1 cellular context compared by ENCODE assay signal in the genomic region with DNA sequence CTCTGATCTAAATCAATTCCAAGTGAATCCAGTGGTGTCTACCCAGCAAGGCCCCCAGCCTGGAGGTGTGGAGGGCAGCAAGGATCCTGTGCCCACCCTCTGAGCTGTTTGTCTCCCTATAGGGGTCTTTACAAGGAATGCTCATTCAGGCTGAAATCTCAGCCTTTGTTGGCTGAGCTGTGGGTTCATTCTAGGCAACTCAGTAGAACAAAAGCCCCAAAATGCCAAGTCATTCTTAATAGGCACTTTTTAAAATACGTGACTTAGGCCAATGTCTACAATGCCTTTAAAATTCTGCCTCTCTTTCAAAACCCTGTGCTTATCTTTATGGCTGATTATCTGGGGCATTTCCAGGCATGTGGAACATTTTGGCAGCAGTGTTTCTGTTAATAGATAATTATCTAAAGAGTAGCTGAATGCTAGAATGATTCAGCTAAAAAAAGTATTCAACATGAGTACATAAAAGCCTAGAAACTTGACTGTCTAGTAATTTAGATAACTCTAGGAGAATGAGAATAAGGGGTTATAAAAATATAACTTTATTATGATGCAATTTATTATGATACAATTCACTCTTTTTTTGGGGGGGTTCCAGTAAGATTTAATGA.
TF ChIP-seq lines count a peak whose summit lies in the region.

No MANE protein-coding gene starts in this region.

TF ChIP-seq in GM23338, 12 proteins besides CTCF, POLR2A, EP300 and RAD21 (continued from another document):
- TF ChIP-seq, protein P1, sequence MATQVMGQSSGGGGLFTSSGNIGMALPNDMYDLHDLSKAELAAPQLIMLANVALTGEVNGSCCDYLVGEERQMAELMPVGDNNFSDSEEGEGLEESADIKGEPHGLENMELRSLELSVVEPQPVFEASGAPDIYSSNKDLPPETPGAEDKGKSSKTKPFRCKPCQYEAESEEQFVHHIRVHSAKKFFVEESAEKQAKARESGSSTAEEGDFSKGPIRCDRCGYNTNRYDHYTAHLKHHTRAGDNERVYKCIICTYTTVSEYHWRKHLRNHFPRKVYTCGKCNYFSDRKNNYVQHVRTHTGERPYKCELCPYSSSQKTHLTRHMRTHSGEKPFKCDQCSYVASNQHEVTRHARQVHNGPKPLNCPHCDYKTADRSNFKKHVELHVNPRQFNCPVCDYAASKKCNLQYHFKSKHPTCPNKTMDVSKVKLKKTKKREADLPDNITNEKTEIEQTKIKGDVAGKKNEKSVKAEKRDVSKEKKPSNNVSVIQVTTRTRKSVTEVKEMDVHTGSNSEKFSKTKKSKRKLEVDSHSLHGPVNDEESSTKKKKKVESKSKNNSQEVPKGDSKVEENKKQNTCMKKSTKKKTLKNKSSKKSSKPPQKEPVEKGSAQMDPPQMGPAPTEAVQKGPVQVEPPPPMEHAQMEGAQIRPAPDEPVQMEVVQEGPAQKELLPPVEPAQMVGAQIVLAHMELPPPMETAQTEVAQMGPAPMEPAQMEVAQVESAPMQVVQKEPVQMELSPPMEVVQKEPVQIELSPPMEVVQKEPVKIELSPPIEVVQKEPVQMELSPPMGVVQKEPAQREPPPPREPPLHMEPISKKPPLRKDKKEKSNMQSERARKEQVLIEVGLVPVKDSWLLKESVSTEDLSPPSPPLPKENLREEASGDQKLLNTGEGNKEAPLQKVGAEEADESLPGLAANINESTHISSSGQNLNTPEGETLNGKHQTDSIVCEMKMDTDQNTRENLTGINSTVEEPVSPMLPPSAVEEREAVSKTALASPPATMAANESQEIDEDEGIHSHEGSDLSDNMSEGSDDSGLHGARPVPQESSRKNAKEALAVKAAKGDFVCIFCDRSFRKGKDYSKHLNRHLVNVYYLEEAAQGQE (IDR thresholded peaks at IDR 0.05; ENCODE audit: unreplicated experiment) = no peak
- no peak for TF ChIP-seq ETS1 (IDR thresholded peaks at IDR 0.05)
